Comparison of ENCODE assay signal across 8 cellular contexts in genomic region chr20:46562373-46563169, GRCh38. TPM values are rescaled to one million over a fixed set of nuclear protein-coding genes. Genes with fewer than 3 reads are reported as not detected.
A peak's percentile ranks its signal among the peaks of the same experiment; 100 is the strongest.
DNase-seq lines count a peak whose midpoint lies in the region; ATAC-seq lines count a peak whose summit lies in the region.

No MANE protein-coding gene starts in this region.

- no peak overlapping the region for H3K4me3 Mint-ChIP-seq in naive B cell
- H3K4me3 Mint-ChIP-seq in stimulated activated effector memory CD8-positive, alpha-beta T cell treated with anti-CD3 and anti-CD28 coated beads, Interleukin-12 subunit alpha, Interleukin-12 subunit beta, amount 100 ng/mL, for 72 hours, result no peak overlapping the region

- no peaks in the 10 kb centered on the region for H3K36me3 Mint-ChIP-seq in naive B cell
- H3K36me3 Mint-ChIP-seq in stimulated activated effector memory CD8-positive, alpha-beta T cell treated with anti-CD3 and anti-CD28 coated beads, Interleukin-12 subunit alpha, Interleukin-12 subunit beta, amount 100 ng/mL, for 72 hours, result no peaks in the 10 kb centered on the region

- ATAC-seq in naive B cell (ENCODE audit: low read depth in 2 of 2) (peak in 1 of 2 donors; percentile 62), GM21737 (IDR thresholded peaks at IDR 0.05; ENCODE audit: unreplicated experiment) (no peak)
- ATAC-seq in stimulated activated effector memory CD8-positive, alpha-beta T cell treated with anti-CD3 and anti-CD28 coated beads, Interleukin-12 subunit alpha, Interleukin-12 subunit beta, amount 100 ng/mL, for 72 hours, result peak; percentile 61

- H3K9me3 Mint-ChIP-seq in naive B cell, result no peaks in the 10 kb centered on the region
- H3K9me3 Mint-ChIP-seq in stimulated activated effector memory CD8-positive, alpha-beta T cell treated with anti-CD3 and anti-CD28 coated beads, Interleukin-12 subunit alpha, Interleukin-12 subunit beta, amount 100 ng/mL, for 72 hours, result no peaks in the 10 kb centered on the region

- peaks cover 3 to 8% (median 6%) of the 10 kb centered on the region in 3 donors for H3K4me1 Mint-ChIP-seq in naive B cell
- H3K4me1 Mint-ChIP-seq in stimulated activated effector memory CD8-positive, alpha-beta T cell treated with anti-CD3 and anti-CD28 coated beads, Interleukin-12 subunit alpha, Interleukin-12 subunit beta, amount 100 ng/mL, for 72 hours, result peaks cover 35% of the 10 kb centered on the region

- no peak overlapping the region for H3K27ac Mint-ChIP-seq in naive B cell
- no peak overlapping the region for H3K27ac Mint-ChIP-seq in stimulated activated effector memory CD8-positive, alpha-beta T cell treated with anti-CD3 and anti-CD28 coated beads, Interleukin-12 subunit alpha, Interleukin-12 subunit beta, amount 100 ng/mL, for 72 hours

- H3K27me3 Mint-ChIP-seq in naive B cell, result peaks cover 3 to 18% (median 4%) of the 10 kb centered on the region in 3 donors

- DNase-seq in ELF-1 (ENCODE audit: low read depth, low spot score) (peak; percentile 91), HPDE6-E6E7 (ENCODE audit: extremely low spot score) (peak; percentile 79), OCI-M1 (lab: John Stamatoyannopoulos, UW) (peak; percentile 85), fibroblast of gingiva (ENCODE audit: low read depth) (peak; percentile 45), naive B cell (peak; percentile 28)
- peak; percentile 47 for DNase-seq in activated T-cell treated with anti-CD3 and anti-CD28 coated beads, Interleukin-2, amount 50 U/mL, for 1 hour
- peak; percentile 59 to 84 for DNase-seq in stimulated activated effector memory CD8-positive, alpha-beta T cell treated with anti-CD3 and anti-CD28 coated beads, Interleukin-12 subunit alpha, Interleukin-12 subunit beta, amount 100 ng/mL, for 72 hours (ENCODE audit: low spot score in 2 of 2)

RNA-seq across cellular contexts. Expression of gene OCSTAMP, which starts 12.1 kb away (rescaled TPM):
- polyA plus RNA-seq in naive B cell (ENCODE audit: low read depth in 6 of 6), result not detected

RNA-seq across cellular contexts. Expression of gene ZNF334, which starts 49.2 kb away (rescaled TPM):
- polyA plus RNA-seq in naive B cell (ENCODE audit: low read depth in 6 of 6), result under 1 TPM in 2 of 6 donors, not detected in 4; 0.11 to 0.21 TPM

Comparison
In these comparisons a context has a peak if more than half of its experiments do, and no peak if none do; other contexts are left out.
1. DNase-seq: peak in every context shown above with its lines; median percentile 91 in ELF-1; 85 in OCI-M1; 79 in HPDE6-E6E7; 72 in stimulated activated effector memory CD8-positive, alpha-beta T cell treated with anti-CD3 and anti-CD28 coated beads, Interleukin-12 subunit alpha, Interleukin-12 subunit beta, amount 100 ng/mL, for 72 hours; 47 in activated T-cell treated with anti-CD3 and anti-CD28 coated beads, Interleukin-2, amount 50 U/mL, for 1 hour; 45 in fibroblast of gingiva; 28 in naive B cell.